In the genomic region with DNA sequence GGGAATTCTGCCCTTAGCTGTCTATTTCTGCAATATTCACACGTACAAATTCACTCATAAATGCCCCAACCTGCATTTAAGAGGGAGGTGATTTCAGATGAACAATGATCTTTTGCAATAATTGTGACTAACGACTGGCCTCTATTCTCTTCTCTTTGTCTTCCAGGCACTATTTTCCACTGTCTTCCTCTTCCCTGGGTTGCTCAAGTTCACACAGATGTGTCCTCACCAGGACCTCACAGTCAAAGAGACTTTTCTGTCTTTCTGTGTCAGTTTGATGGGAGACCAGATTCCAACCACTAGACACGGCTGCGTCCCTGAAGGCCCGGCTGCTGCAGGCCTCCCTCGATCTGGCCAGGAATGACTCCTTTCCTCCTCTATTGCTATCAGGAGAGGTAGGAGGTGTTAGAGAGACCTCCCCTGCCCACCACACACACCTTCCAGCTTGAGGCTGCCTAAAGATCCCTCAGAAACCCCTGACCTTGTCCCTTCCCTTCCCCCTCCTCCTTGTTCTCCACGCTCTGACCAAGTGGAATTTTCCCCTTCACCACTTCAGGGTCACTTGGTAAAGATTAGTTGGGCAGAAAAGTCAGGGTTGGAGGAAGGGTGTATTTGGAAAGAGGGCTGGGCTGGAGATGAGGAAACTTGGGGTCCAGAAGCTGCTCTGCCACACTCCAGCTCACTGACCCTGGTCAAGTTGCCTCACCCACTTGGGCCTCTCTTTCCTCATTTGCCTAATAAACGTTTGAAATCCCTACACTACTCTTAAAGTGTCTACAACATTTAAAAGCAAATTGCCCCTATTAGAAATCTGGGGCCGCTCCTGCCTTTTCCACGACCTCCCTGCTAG, we compare ENCODE assay signal across 29 cellular contexts.
DNase-seq lines count a peak whose midpoint lies in the region; ATAC-seq, FAIRE-seq and TF ChIP-seq lines count a peak whose summit lies in the region.
"Had no signal": no experiment of that assay in that cellular context is flagged by ENCODE, and none has a peak within 500 bp of the region (broad histone marks: within the 10 kb centered on the region; RNA-seq: fewer than 3 reads in every experiment).

No MANE protein-coding gene starts in this region.

- no peak for TF ChIP-seq EP300 in H1 (IDR thresholded peaks at IDR 0.05; ENCODE audit: borderline replicate concordance in 1 of 2, low read depth in 2 of 2, low read length in 2 of 2)

- H3K36me3 Mint-ChIP-seq in CD14-positive monocyte, result no peaks in the 10 kb centered on the region
- no peaks in the 10 kb centered on the region for H3K36me3 Mint-ChIP-seq in neural progenitor cell
- no peaks in the 10 kb centered on the region for H3K36me3 Mint-ChIP-seq in CD8-positive, alpha-beta memory T cell
- H3K36me3 Mint-ChIP-seq: activated naive CD8-positive, alpha-beta T cell; naive thymus-derived CD8-positive, alpha-beta T cell; stimulated activated effector memory CD8-positive, alpha-beta T cell treated with anti-CD3 and anti-CD28 coated beads, Interleukin-12 subunit alpha, Interleukin-12 subunit beta, amount 100 ng/mL, for 72 hours had no signal

- H2BK20ac ChIP-seq in H1 (ENCODE audit: low read length), result no peak overlapping the region

- POLR2A ChIA-PET in H1 (lab: Charles Lee; ENCODE audit: partially characterized antibody), result interaction anchor here (1.2 kb wide), 1 partner anchor 109 kb away, joined by 3 read pairs; the partner anchor contains the start of gene COPS8
- POLR2A ChIA-PET in CD8-positive, alpha-beta memory T cell (lab: Charles Lee), result no interaction called here

- H3K9me3 ChIP-seq in H1 (ENCODE audit: insufficient read depth in 2 of 2, low read depth in 1 of 2, low read length in 1 of 2), result no peaks in the 10 kb centered on the region
- H3K9me3 ChIP-seq in neural progenitor cell (ENCODE audit: low read depth), result no peaks in the 10 kb centered on the region
- no peaks in the 10 kb centered on the region for H3K9me3 ChIP-seq in CD8-positive, alpha-beta memory T cell (ENCODE audit: low read length)
- H3K9me3 ChIP-seq: ascending aorta had no signal

- no peak overlapping the region for H2BK120ac ChIP-seq in H1 (replicated peaks; ENCODE audit: low read depth, low read length)

- peak overlapping the region; percentile 54 for H3K18ac ChIP-seq in H1 (ENCODE audit: extremely low read depth, low read length)

- peak; percentile 69 for DNase-seq in CD14-positive monocyte (ENCODE audit: low spot score)
- peak; percentile 71 to 79 for DNase-seq in NOMO-1 (lab: John Stamatoyannopoulos, UW; ENCODE audit: unreplicated experiment in 2 of 2)
- DNase-seq in H1 (ENCODE audit: low read depth in 1 of 2, low spot score in 2 of 2), result no peak
- no peak for DNase-seq in neural progenitor cell (ENCODE audit: low spot score)
- no peak for DNase-seq in CD8-positive, alpha-beta memory T cell
- no peak for DNase-seq in cerebellar cortex (ENCODE audit: low spot score)
- DNase-seq: ACHN; activated CD4-positive, alpha-beta T cell treated with anti-CD3 and anti-CD28 coated beads, Interleukin-2, amount 10 ng/mL, durations not matched to agents 24 days and 14 days; cerebellar nuclear complex; effector CD4-positive, alpha-beta T cell; Karpas-422; mesenchymal stem cell; naive thymus-derived CD8-positive, alpha-beta T cell; NCI-H1092; NCI-H2029; NCI-H2227 treated with DMSO at 0.1 percent for 48 hours; NCI-H748 treated with DMSO at 0.1 percent for 48 hours; posterior cingulate gyrus; SHP77; stimulated activated CD4-positive, alpha-beta T cell treated with anti-CD3 and anti-CD28 coated beads, Interleukin-1b, Interleukin-23, amount 100 ng/mL, for 48 hours; T-helper 1 cell had no signal

- no peak overlapping the region for H4K5ac ChIP-seq in H1 (ENCODE audit: insufficient read length, low read depth, low read length)

- peaks cover 5 to 19% (median 12%) of the 10 kb centered on the region in 3 donors for H3K27me3 Mint-ChIP-seq in CD14-positive monocyte (ENCODE audit: low read depth in 3 of 3)
- peaks cover 14% of the 10 kb centered on the region for H3K27me3 Mint-ChIP-seq in neural progenitor cell (ENCODE audit: insufficient read depth, low read depth)
- peaks cover 14 to 24% of the 10 kb centered on the region in 2 donors for H3K27me3 Mint-ChIP-seq in CD8-positive, alpha-beta memory T cell
- H3K27me3 Mint-ChIP-seq: activated naive CD8-positive, alpha-beta T cell had no signal

- no peak overlapping the region for H3K56ac ChIP-seq in H1 (replicated peaks; ENCODE audit: insufficient read length, low read depth, low read length)

- peak overlapping the region; percentile 32 to 63 for H3K4me3 Mint-ChIP-seq in CD14-positive monocyte
- H3K4me3 Mint-ChIP-seq in neural progenitor cell, result no peak overlapping the region
- no peak overlapping the region for H3K4me3 Mint-ChIP-seq in CD8-positive, alpha-beta memory T cell
- H3K4me3 Mint-ChIP-seq: activated CD4-positive, alpha-beta T cell treated with anti-CD3 and anti-CD28 coated beads, Interleukin-2, amount 10 ng/mL, durations not matched to agents 24 days and 14 days; activated naive CD8-positive, alpha-beta T cell; naive thymus-derived CD8-positive, alpha-beta T cell; stimulated activated effector memory CD8-positive, alpha-beta T cell treated with anti-CD3 and anti-CD28 coated beads, Interleukin-12 subunit alpha, Interleukin-12 subunit beta, amount 100 ng/mL, for 72 hours had no signal

- no peak overlapping the region for H4K91ac ChIP-seq in H1 (replicated peaks; ENCODE audit: insufficient read length, low read length)

- no peak overlapping the region for H3K14ac ChIP-seq in H1 (ENCODE audit: insufficient read length)

- no peak overlapping the region for H3K4me2 ChIP-seq in H1 (ENCODE audit: insufficient read depth in 1 of 2, low read depth in 2 of 2, low read length in 2 of 2)
- H3K4me2 ChIP-seq in neural progenitor cell, result no peak overlapping the region

- no peak overlapping the region for H2BK12ac ChIP-seq in H1 (ENCODE audit: low read depth, low read length)

- H3K27ac Mint-ChIP-seq in CD14-positive monocyte (peak overlapping the region; percentile 67 to 93 (median 91)), neural progenitor cell (peak overlapping the region; percentile 13)
- H3K27ac Mint-ChIP-seq in CD8-positive, alpha-beta memory T cell, result no peak overlapping the region
- H3K27ac Mint-ChIP-seq: activated CD4-positive, alpha-beta T cell treated with anti-CD3 and anti-CD28 coated beads, Interleukin-2, amount 10 ng/mL, durations not matched to agents 24 days and 14 days; activated naive CD8-positive, alpha-beta T cell; stimulated activated effector memory CD8-positive, alpha-beta T cell treated with anti-CD3 and anti-CD28 coated beads, Interleukin-12 subunit alpha, Interleukin-12 subunit beta, amount 100 ng/mL, for 72 hours had no signal

- H3K23ac ChIP-seq in H1 (ENCODE audit: insufficient read length), result no peak overlapping the region

- H3K27me3 ChIP-seq in H1 (replicated peaks in 1 of 4; ENCODE audit: control insufficient read depth in 3 of 4, extremely low read depth in 1 of 4, insufficient read depth in 3 of 4, low read length in 3 of 4) (no peaks in the 10 kb centered on the region), neural progenitor cell (no peaks in the 10 kb centered on the region)
- no peaks in the 10 kb centered on the region for H3K27me3 ChIP-seq in CD8-positive, alpha-beta memory T cell (ENCODE audit: insufficient read depth, low read length, poor library complexity, severe bottlenecking)
- H3K27me3 ChIP-seq: ascending aorta had no signal

- H4K8ac ChIP-seq in H1 (ENCODE audit: extremely low read depth, insufficient read depth, low read length), result no peak overlapping the region

- H3K23me2 ChIP-seq in H1 (ENCODE audit: low read depth, low read length), result no peaks in the 10 kb centered on the region; the same call in 1 of the 2 replicates

- H3K4me1 Mint-ChIP-seq in CD14-positive monocyte (peaks cover 65% of the 10 kb centered on the region), neural progenitor cell (peaks cover 45% of the 10 kb centered on the region)
- no peaks in the 10 kb centered on the region for H3K4me1 Mint-ChIP-seq in CD8-positive, alpha-beta memory T cell
- H3K4me1 Mint-ChIP-seq: activated CD4-positive, alpha-beta T cell treated with anti-CD3 and anti-CD28 coated beads, Interleukin-2, amount 10 ng/mL, durations not matched to agents 24 days and 14 days; stimulated activated effector memory CD8-positive, alpha-beta T cell treated with anti-CD3 and anti-CD28 coated beads, Interleukin-12 subunit alpha, Interleukin-12 subunit beta, amount 100 ng/mL, for 72 hours had no signal

- TF ChIP-seq CTCF in CD14-positive monocyte (IDR thresholded peaks at IDR 0.05) (no peak), H1 (IDR thresholded peaks at IDR 0.05; ENCODE audit: control extremely low read depth in 1 of 3, insufficient read depth in 1 of 3, low read depth in 1 of 3, low read length in 3 of 3) (no peak), neural progenitor cell (IDR thresholded peaks at IDR 0.05) (no peak)

- H3K27ac ChIP-seq in H1 (ENCODE audit: low read depth, low read length) (no peak overlapping the region), neural progenitor cell (no peak overlapping the region)
- no peak overlapping the region for H3K27ac ChIP-seq in CD8-positive, alpha-beta memory T cell (ENCODE audit: low read depth, low read length)
- H3K27ac ChIP-seq: ascending aorta, C4-2B had no signal

- CTCF ChIA-PET in H1 (lab: Charles Lee; ENCODE audit: partially characterized antibody), result no interaction called here
- CTCF ChIA-PET in CD8-positive, alpha-beta memory T cell (lab: Charles Lee), result no interaction called here

- H2AK5ac ChIP-seq in H1 (ENCODE audit: low read depth, low read length), result no peak overlapping the region

- FAIRE-seq in H1 (lab: Jason Lieb, UNC), result no peak
- FAIRE-seq: frontal cortex had no signal

- H3F3A ChIP-seq in neural progenitor cell (ENCODE audit: low read depth), result no peaks in the 10 kb centered on the region

- H4K20me1 ChIP-seq in H1 (replicated peaks in 1 of 2; ENCODE audit: control insufficient read depth in 1 of 2, insufficient read depth in 2 of 2, low read length in 2 of 2) (no peaks in the 10 kb centered on the region), neural progenitor cell (ENCODE audit: low read depth) (no peaks in the 10 kb centered on the region)

- H3K4me1 ChIP-seq in H1 (replicated peaks in 1 of 4; ENCODE audit: control insufficient read depth in 3 of 4, insufficient read depth in 4 of 4, low read length in 3 of 4), result peaks cover 0 to 17% (median 3%) of the 10 kb centered on the region in 4 experiments; a peak in 3 of 7 replicates
- peaks cover 14% of the 10 kb centered on the region for H3K4me1 ChIP-seq in neural progenitor cell
- no peaks in the 10 kb centered on the region for H3K4me1 ChIP-seq in CD8-positive, alpha-beta memory T cell (ENCODE audit: insufficient read depth, low read length)
- H3K4me1 ChIP-seq: ascending aorta had no signal

- H2AFZ ChIP-seq in H1 (ENCODE audit: low read length), result 0 out of 2 replicates have a peak overlapping the region, but pooled peaks have one; percentile 7
- no peak overlapping the region for H2AFZ ChIP-seq in neural progenitor cell (replicated peaks)

- no peak for ATAC-seq in HG03354 (IDR thresholded peaks at IDR 0.05; ENCODE audit: poor library complexity, severe bottlenecking, unreplicated experiment)
- ATAC-seq in GM18873 (IDR thresholded peaks at IDR 0.05; ENCODE audit: low FRiP score, unreplicated experiment), result no peak
- ATAC-seq: esophagus mucosa; naive thymus-derived CD8-positive, alpha-beta T cell; stimulated activated effector memory CD8-positive, alpha-beta T cell treated with anti-CD3 and anti-CD28 coated beads, Interleukin-12 subunit alpha, Interleukin-12 subunit beta, amount 100 ng/mL, for 72 hours had no signal

- TF ChIP-seq POLR2A in H1 (IDR thresholded peaks at IDR 0.05; ENCODE audit: control extremely low read depth in 1 of 2, low read depth in 2 of 2, low read length in 2 of 2), result no peak

- no peak overlapping the region for H2BK15ac ChIP-seq in H1 (ENCODE audit: low read length)

- H3K9me3 Mint-ChIP-seq in CD14-positive monocyte (peaks cover 0 to 10% (median 2%) of the 10 kb centered on the region in 7 donors), neural progenitor cell (peaks cover 3% of the 10 kb centered on the region)
- peaks cover 0 to 2% (median 0%) of the 10 kb centered on the region in 5 donors for H3K9me3 Mint-ChIP-seq in CD8-positive, alpha-beta memory T cell
- H3K9me3 Mint-ChIP-seq: activated CD4-positive, alpha-beta T cell treated with anti-CD3 and anti-CD28 coated beads, Interleukin-2, amount 10 ng/mL, durations not matched to agents 24 days and 14 days; naive thymus-derived CD8-positive, alpha-beta T cell; stimulated activated effector memory CD8-positive, alpha-beta T cell treated with anti-CD3 and anti-CD28 coated beads, Interleukin-12 subunit alpha, Interleukin-12 subunit beta, amount 100 ng/mL, for 72 hours had no signal

- no peak overlapping the region for H2BK5ac ChIP-seq in H1 (ENCODE audit: low read depth, low read length)

- WGBS in H1 (ENCODE audit: extremely low coverage in 1 of 2, insufficient coverage in 1 of 2, insufficient read length in 1 of 2, insufficient replicate concordance in 2 of 2, low coverage in 1 of 2, low lambda C conversion rate in 2 of 2, missing lambda C conversion rate in 1 of 2), 2 experiments, result 86% methylated on average over 10 of the region's 10 CpGs; no CpG with 5 or more reads in 1 of the 2 experiments

- H3K79me1 ChIP-seq in H1 (ENCODE audit: low read depth, low read length), result no peaks in the 10 kb centered on the region

- H3K36me3 ChIP-seq in H1 (ENCODE audit: control insufficient read depth in 2 of 4, insufficient read depth in 4 of 4, low read length in 3 of 4), result no peaks in the 10 kb centered on the region
- H3K36me3 ChIP-seq in neural progenitor cell, result no peaks in the 10 kb centered on the region
- no peaks in the 10 kb centered on the region for H3K36me3 ChIP-seq in CD8-positive, alpha-beta memory T cell (ENCODE audit: insufficient read depth, low read length)
- H3K36me3 ChIP-seq: ascending aorta had no signal

- H3K9ac ChIP-seq in H1 (replicated peaks in 1 of 4; ENCODE audit: extremely low read depth in 1 of 4, low read depth in 3 of 4, low read length in 3 of 4) (no peak overlapping the region), neural progenitor cell (no peak overlapping the region)

- no peak overlapping the region for H3K4ac ChIP-seq in H1 (replicated peaks; ENCODE audit: insufficient read length, low read depth, low read length)

- H3K4me3 ChIP-seq in H1 (ENCODE audit: extremely low read depth in 1 of 4, insufficient read depth in 2 of 4, low read depth in 3 of 4, low read length in 4 of 4) (no peak overlapping the region), neural progenitor cell (no peak overlapping the region)
- H3K4me3 ChIP-seq in CD8-positive, alpha-beta memory T cell (ENCODE audit: low read length), result no peak overlapping the region
- H3K4me3 ChIP-seq: ascending aorta had no signal

- H3K79me2 ChIP-seq in H1 (ENCODE audit: control insufficient read depth in 1 of 2, insufficient read depth in 2 of 2, low read length in 2 of 2) (no peaks in the 10 kb centered on the region), neural progenitor cell (ENCODE audit: low read depth) (no peaks in the 10 kb centered on the region)

- intact Hi-C loops in CD14-positive monocyte (cut with micrococcal nuclease), result no loop called here

- no peak for TF ChIP-seq RAD21 in H1 (IDR thresholded peaks at IDR 0.05 in 1 of 2, conservative IDR thresholded peaks at IDR 0.05 in 1 of 2; ENCODE audit: low read depth in 2 of 2, low read length in 2 of 2)

Comparison
In these comparisons a context has a peak if more than half of its experiments do, and no peak if none do; other contexts are left out.
1. DNase-seq: peak in CD14-positive monocyte (single experiment) and NOMO-1 (2 of 2); none in H1 (0 of 2), neural progenitor cell (single experiment), CD8-positive, alpha-beta memory T cell (0 of 5) and cerebellar cortex (single experiment).
2. H3K27ac Mint-ChIP-seq: peak in CD14-positive monocyte (7 of 7) and neural progenitor cell (single experiment); none in CD8-positive, alpha-beta memory T cell (0 of 8).
3. H3K4me3 Mint-ChIP-seq: peak in CD14-positive monocyte (2 of 2); none in neural progenitor cell (single experiment) and CD8-positive, alpha-beta memory T cell (0 of 7).